In genomic region chr2:191968151-191968550, GRCh38 we compare ENCODE assay signal across 26 cellular contexts.
"Had no signal": no experiment of that assay in that cellular context is flagged by ENCODE, and none has a peak within 500 bp of the region (broad histone marks: within the 10 kb centered on the region; RNA-seq: fewer than 3 reads in every experiment).

No MANE protein-coding gene starts in this region.

- DNase-seq: activated B cell treated with CpG ODN at 0.5 μM for 24 hours; activated CD4-positive, alpha-beta memory T cell treated with anti-CD3 and anti-CD28 coated beads for 36 hours; activated CD4-positive, alpha-beta T cell treated with anti-CD3 and anti-CD28 coated beads for 48 hours; activated CD4-positive, alpha-beta T cell treated with anti-CD3 and anti-CD28 coated beads, Interleukin-2, amount 50 U/mL, for 1 hour; activated CD8-positive, alpha-beta memory T cell treated with anti-CD3 and anti-CD28 coated beads, Interleukin-2, amount 10 ng/mL, durations not matched to agents 7 days and 5 days; activated CD8-positive, alpha-beta memory T cell treated with anti-CD3 and anti-CD28 coated beads, Interleukin-2, amount 50 U/mL, for 4 hours; activated CD8-positive, alpha-beta T cell treated with anti-CD3 and anti-CD28 coated beads, Interleukin-2, amount 10 ng/mL, durations not matched to agents 7 days and 5 days; activated effector memory CD4-positive, alpha-beta T cell treated with anti-CD3 and anti-CD28 coated beads, Interleukin-2, amount 50 U/mL, for 16 hours; activated naive CD4-positive, alpha-beta T cell treated with anti-CD3 and anti-CD28 coated beads for 36 hours; activated naive CD8-positive, alpha-beta T cell treated with anti-CD3 and anti-CD28 coated beads for 36 hours; activated naive CD8-positive, alpha-beta T cell treated with anti-CD3 and anti-CD28 coated beads, Interleukin-2, amount 50 U/mL, for 24 hours; activated T-cell treated with anti-CD3 and anti-CD28 coated beads, Interleukin-2, amount 50 U/mL, for 1 hour; activated T-cell treated with anti-CD3 and anti-CD28 coated beads, Interleukin-2, amount 50 U/mL, for 48 hours; adrenal gland; amygdala; aorta; body of pancreas; caudate nucleus; cortex of kidney; dermis blood vessel endothelial cell; effector CD8-positive, alpha-beta T cell; esophagus squamous epithelium; foreskin melanocyte; heart right ventricle; T1000; WERI-Rb-1 had no signal
